Comparison of ENCODE assay signal across 18 cellular contexts in the genomic region with DNA sequence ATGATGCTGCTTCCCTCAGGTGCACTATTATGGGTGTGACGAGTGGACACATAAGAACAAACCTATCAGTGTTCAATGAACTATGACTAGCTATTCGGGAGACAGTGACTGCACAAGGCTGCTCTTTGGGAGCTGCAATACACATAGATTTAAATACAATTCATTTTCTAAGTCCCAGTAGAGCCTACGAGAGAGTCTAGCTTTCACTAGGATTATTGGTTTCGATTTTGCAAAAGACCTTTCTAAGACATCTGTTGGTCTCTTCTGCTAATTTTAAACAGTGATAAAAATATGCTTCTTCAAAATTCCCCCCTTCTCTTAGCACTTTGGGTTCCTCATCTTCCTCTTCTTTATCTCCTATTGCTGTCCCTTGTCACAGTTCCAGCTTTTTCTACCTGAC.
"Had no signal": no experiment of that assay in that cellular context is flagged by ENCODE, and none has a peak within 500 bp of the region (broad histone marks: within the 10 kb centered on the region; RNA-seq: fewer than 3 reads in every experiment).

No MANE protein-coding gene starts in this region.

- H3K4me1 Mint-ChIP-seq: activated naive CD8-positive, alpha-beta T cell treated with anti-CD3 and anti-CD28 coated beads, Interleukin-2, amount 10 ng/mL, durations not matched to agents 7 days and 5 days had no signal

- H3K27me3 Mint-ChIP-seq: activated CD4-positive, alpha-beta T cell treated with anti-CD3 and anti-CD28 coated beads, Interleukin-2, amount 10 ng/mL, durations not matched to agents 7 days and 5 days; activated naive CD8-positive, alpha-beta T cell treated with anti-CD3 and anti-CD28 coated beads, Interleukin-2, amount 10 ng/mL, durations not matched to agents 7 days and 5 days; activated T-cell treated with anti-CD3 and anti-CD28 coated beads, Interleukin-2, amount 50 U/mL, for 24 hours; effector memory CD8-positive, alpha-beta T cell; naive thymus-derived CD8-positive, alpha-beta T cell had no signal

- H3K4me1 ChIP-seq: lower lobe of right lung, parathyroid adenoma, tibial artery had no signal

- FAIRE-seq: keratinocyte had no signal

- ATAC-seq: activated CD8-positive, alpha-beta T cell treated with anti-CD3 and anti-CD28 coated beads, Interleukin-2, amount 10 ng/mL, durations not matched to agents 7 days and 5 days; effector memory CD8-positive, alpha-beta T cell; lower lobe of right lung; naive thymus-derived CD8-positive, alpha-beta T cell; stimulated activated naive CD8-positive, alpha-beta T cell treated with anti-CD3 and anti-CD28 coated beads, Interleukin-15, Interleukin-2, amounts not matched to agents 100 U/mL and 50 U/mL, for 24 hours had no signal

- H3K27ac Mint-ChIP-seq: activated CD4-positive, alpha-beta T cell treated with anti-CD3 and anti-CD28 coated beads, Interleukin-2, amount 10 ng/mL, durations not matched to agents 7 days and 5 days; activated CD8-positive, alpha-beta T cell treated with anti-CD3 and anti-CD28 coated beads, Interleukin-2, amount 10 ng/mL, durations not matched to agents 7 days and 5 days; activated naive CD8-positive, alpha-beta T cell treated with anti-CD3 and anti-CD28 coated beads, Interleukin-2, amount 10 ng/mL, durations not matched to agents 7 days and 5 days; activated T-cell treated with anti-CD3 and anti-CD28 coated beads, Interleukin-2, amount 50 U/mL, for 24 hours; activated T-helper 2 cell treated with anti-CD3 and anti-CD28 coated beads, Interferon-gamma antibody, Interleukin-2, Interleukin-4, amounts not matched to agents 10 μg/mL and 5 μg/mL and 100 μg/mL, durations not matched to agents 14 hours and 24 hours and 36 hours; effector memory CD8-positive, alpha-beta T cell had no signal

- H3K36me3 Mint-ChIP-seq: activated naive CD8-positive, alpha-beta T cell treated with anti-CD3 and anti-CD28 coated beads, Interleukin-2, amount 10 ng/mL, durations not matched to agents 7 days and 5 days had no signal

- H3K9me3 Mint-ChIP-seq: activated CD4-positive, alpha-beta T cell treated with anti-CD3 and anti-CD28 coated beads, Interleukin-2, amount 10 ng/mL, durations not matched to agents 7 days and 5 days; activated T-cell treated with anti-CD3 and anti-CD28 coated beads, Interleukin-2, amount 50 U/mL, for 24 hours; activated T-helper 2 cell treated with anti-CD3 and anti-CD28 coated beads, Interferon-gamma antibody, Interleukin-2, Interleukin-4, amounts not matched to agents 10 μg/mL and 5 μg/mL and 100 μg/mL, durations not matched to agents 14 hours and 24 hours and 36 hours; effector memory CD8-positive, alpha-beta T cell; naive thymus-derived CD8-positive, alpha-beta T cell had no signal

- H3K4me3 Mint-ChIP-seq: activated CD4-positive, alpha-beta T cell treated with anti-CD3 and anti-CD28 coated beads, Interleukin-2, amount 10 ng/mL, durations not matched to agents 7 days and 5 days; activated CD8-positive, alpha-beta T cell treated with anti-CD3 and anti-CD28 coated beads, Interleukin-2, amount 10 ng/mL, durations not matched to agents 7 days and 5 days; activated naive CD8-positive, alpha-beta T cell treated with anti-CD3 and anti-CD28 coated beads, Interleukin-2, amount 10 ng/mL, durations not matched to agents 7 days and 5 days; activated T-cell treated with anti-CD3 and anti-CD28 coated beads, Interleukin-2, amount 50 U/mL, for 24 hours had no signal

- H3K4me3 ChIP-seq: lower lobe of right lung, tibial artery had no signal

- H3K9me3 ChIP-seq: lower lobe of right lung, neutrophil, tibial artery had no signal

- H3K27ac ChIP-seq: lower lobe of right lung, neutrophil, parathyroid adenoma, tibial artery had no signal

- DNase-seq: activated CD4-positive, alpha-beta T cell treated with anti-CD3 and anti-CD28 coated beads, Interleukin-2, amount 10 ng/mL, durations not matched to agents 7 days and 5 days; activated CD8-positive, alpha-beta T cell treated with anti-CD3 and anti-CD28 coated beads, Interleukin-2, amount 10 ng/mL, durations not matched to agents 7 days and 5 days; activated naive CD4-positive, alpha-beta T cell treated with Interleukin-2 at 50 U/mL for 16 hours; activated naive CD8-positive, alpha-beta T cell treated with anti-CD3 and anti-CD28 coated beads, Interleukin-2, amount 10 ng/mL, durations not matched to agents 7 days and 5 days; activated T-cell treated with anti-CD3 and anti-CD28 coated beads, Interleukin-2, amount 50 U/mL, for 24 hours; amygdala; effector memory CD8-positive, alpha-beta T cell; foreskin fibroblast; lower lobe of right lung; naive thymus-derived CD8-positive, alpha-beta T cell; stimulated activated naive CD8-positive, alpha-beta T cell treated with anti-CD3 and anti-CD28 coated beads, Interleukin-15, Interleukin-2, amounts not matched to agents 100 U/mL and 50 U/mL, for 24 hours; substantia nigra; T-helper 9 cell; tibial artery had no signal
